In genomic region chr12:132342322-132342721, GRCh38 we compare ENCODE assay signal across 11 cellular contexts. TPM values are rescaled to one million over a fixed set of nuclear protein-coding genes. Genes with fewer than 3 reads are reported as not detected.
DNase-seq lines count a peak whose midpoint lies in the region; ATAC-seq and TF ChIP-seq lines count a peak whose summit lies in the region.
"Had no signal": no experiment of that assay in that cellular context is flagged by ENCODE, and none has a peak within 500 bp of the region (broad histone marks: within the 10 kb centered on the region; RNA-seq: fewer than 3 reads in every experiment).

No MANE protein-coding gene starts in this region.

- H3K27ac ChIP-seq in endodermal cell (ENCODE audit: low read depth, low read length) (no peak overlapping the region), thyroid gland (no peak overlapping the region), stomach (no peak overlapping the region)

- TF ChIP-seq POLR2A in thyroid gland (IDR thresholded peaks at IDR 0.05): no peak
- TF ChIP-seq POLR2A in stomach (IDR thresholded peaks at IDR 0.05): no peak

- peak overlapping the region; percentile 55 for H3K4me3 ChIP-seq in endodermal cell (ENCODE audit: low read length)
- no peak overlapping the region for H3K4me3 ChIP-seq in thyroid gland (replicated peaks in 1 of 3)
- no peak overlapping the region for H3K4me3 ChIP-seq in stomach

- no peaks in the 10 kb centered on the region for H3K27me3 ChIP-seq in endodermal cell (ENCODE audit: control insufficient read depth, insufficient read depth, low read length, poor library complexity, severe bottlenecking)
- no peaks in the 10 kb centered on the region for H3K27me3 ChIP-seq in thyroid gland
- peaks cover 0 to 85% (median 12%) of the 10 kb centered on the region in 3 donors for H3K27me3 ChIP-seq in stomach

- H3K9me3 ChIP-seq in endodermal cell (ENCODE audit: control insufficient read depth, low read length) (peaks cover 21% of the 10 kb centered on the region), thyroid gland (no peaks in the 10 kb centered on the region), stomach (no peaks in the 10 kb centered on the region)

- CTCF ChIA-PET in activated CD8-positive, alpha-beta T cell treated with anti-CD3 and anti-CD28 coated beads for 36 hours (lab: Charles Lee): interaction anchor here (0.7 kb wide), 1 partner anchor 58 kb away, joined by 3 read pairs; no protein-coding TSS in a partner anchor
- CTCF ChIA-PET in activated CD8-positive, alpha-beta T cell treated with anti-CD3 and anti-CD28 coated beads, Interleukin-2, amount 10 ng/mL, durations not matched to agents 7 days and 5 days (lab: Charles Lee): no interaction called here

- H3K27me3 Mint-ChIP-seq in activated CD8-positive, alpha-beta T cell treated with anti-CD3 and anti-CD28 coated beads for 36 hours: peaks cover 11% of the 10 kb centered on the region
- H3K27me3 Mint-ChIP-seq in activated CD8-positive, alpha-beta T cell treated with anti-CD3 and anti-CD28 coated beads, Interleukin-2, amount 10 ng/mL, durations not matched to agents 7 days and 5 days (ENCODE audit: low read depth): peaks cover 3% of the 10 kb centered on the region
- peaks cover 12% of the 10 kb centered on the region for H3K27me3 Mint-ChIP-seq in endodermal cell (ENCODE audit: insufficient read depth)

- H3K9ac ChIP-seq in endodermal cell (ENCODE audit: extremely low read depth, low read length, poor library complexity, severe bottlenecking): no peak overlapping the region

- H3K9me3 Mint-ChIP-seq in activated CD8-positive, alpha-beta T cell treated with anti-CD3 and anti-CD28 coated beads for 36 hours: peaks cover 3% of the 10 kb centered on the region
- H3K9me3 Mint-ChIP-seq in activated CD8-positive, alpha-beta T cell treated with anti-CD3 and anti-CD28 coated beads, Interleukin-2, amount 10 ng/mL, durations not matched to agents 7 days and 5 days (ENCODE audit: insufficient read depth): no peaks in the 10 kb centered on the region
- no peaks in the 10 kb centered on the region for H3K9me3 Mint-ChIP-seq in endodermal cell
- H3K9me3 Mint-ChIP-seq: activated CD4-positive, alpha-beta T cell treated with anti-CD3 and anti-CD28 coated beads, Interleukin-2, amount 10 ng/mL, durations not matched to agents 24 days and 14 days had no signal

- intact Hi-C loops in activated CD8-positive, alpha-beta T cell treated with anti-CD3 and anti-CD28 coated beads for 36 hours (cut with micrococcal nuclease): no loop called here
- intact Hi-C loops in thyroid gland (cut with DNase I) (loop anchor here (5.0 kb wide), 1 partner anchor 190 kb away; no protein-coding TSS in a partner anchor), stomach (cut with DNase I; ENCODE audit: low total_unique reads) (no loop called here)

- TF ChIP-seq CTCF in activated CD8-positive, alpha-beta T cell treated with anti-CD3 and anti-CD28 coated beads for 36 hours (IDR thresholded peaks at IDR 0.05): peak; percentile 40
- TF ChIP-seq CTCF in endodermal cell (conservative IDR thresholded peaks at IDR 0.05): peak; percentile 80
- peak in 4 of 6 experiments; percentile 46 to 67 (median 58) for TF ChIP-seq CTCF in thyroid gland (IDR thresholded peaks at IDR 0.05)
- TF ChIP-seq CTCF in stomach (IDR thresholded peaks at IDR 0.05): no peak

- POLR2A ChIA-PET in activated CD8-positive, alpha-beta T cell treated with anti-CD3 and anti-CD28 coated beads for 36 hours (lab: Charles Lee): interaction anchor here (0.7 kb wide), 1 partner anchor 86 kb away, joined by 3 read pairs; no protein-coding TSS in a partner anchor
- POLR2A ChIA-PET in activated CD8-positive, alpha-beta T cell treated with anti-CD3 and anti-CD28 coated beads, Interleukin-2, amount 10 ng/mL, durations not matched to agents 7 days and 5 days (lab: Charles Lee): no interaction called here

- DNase-seq in activated CD8-positive, alpha-beta T cell treated with anti-CD3 and anti-CD28 coated beads for 36 hours: peak; percentile 11
- no peak for DNase-seq in activated CD8-positive, alpha-beta T cell treated with anti-CD3 and anti-CD28 coated beads, Interleukin-2, amount 10 ng/mL, durations not matched to agents 7 days and 5 days
- DNase-seq in NOMO-1 (lab: John Stamatoyannopoulos, UW; ENCODE audit: unreplicated experiment in 2 of 2) (peak; percentile 71 to 75), endodermal cell (peak; percentile 89), thyroid gland (peak in 1 of 2 donors; percentile 22), stomach (no peak), NCI-H2081 (lab: John Stamatoyannopoulos, UW) (no peak)
- DNase-seq: activated CD4-positive, alpha-beta T cell treated with anti-CD3 and anti-CD28 coated beads, Interleukin-2, amount 10 ng/mL, durations not matched to agents 24 days and 14 days had no signal

- peaks cover 8% of the 10 kb centered on the region for H3K4me1 Mint-ChIP-seq in activated CD8-positive, alpha-beta T cell treated with anti-CD3 and anti-CD28 coated beads for 36 hours (ENCODE audit: low read depth)
- no peaks in the 10 kb centered on the region for H3K4me1 Mint-ChIP-seq in activated CD8-positive, alpha-beta T cell treated with anti-CD3 and anti-CD28 coated beads, Interleukin-2, amount 10 ng/mL, durations not matched to agents 7 days and 5 days (ENCODE audit: low read depth)
- no peaks in the 10 kb centered on the region for H3K4me1 Mint-ChIP-seq in endodermal cell
- H3K4me1 Mint-ChIP-seq: activated CD4-positive, alpha-beta T cell treated with anti-CD3 and anti-CD28 coated beads, Interleukin-2, amount 10 ng/mL, durations not matched to agents 24 days and 14 days had no signal

- H3K4me3 Mint-ChIP-seq in activated CD8-positive, alpha-beta T cell treated with anti-CD3 and anti-CD28 coated beads for 36 hours: no peak overlapping the region
- no peak overlapping the region for H3K4me3 Mint-ChIP-seq in activated CD8-positive, alpha-beta T cell treated with anti-CD3 and anti-CD28 coated beads, Interleukin-2, amount 10 ng/mL, durations not matched to agents 7 days and 5 days
- H3K4me3 Mint-ChIP-seq in endodermal cell: no peak overlapping the region
- H3K4me3 Mint-ChIP-seq: activated CD4-positive, alpha-beta T cell treated with anti-CD3 and anti-CD28 coated beads, Interleukin-2, amount 10 ng/mL, durations not matched to agents 24 days and 14 days; activated naive CD8-positive, alpha-beta T cell had no signal

- no peak for TF ChIP-seq EP300 in stomach (IDR thresholded peaks at IDR 0.05)

- no peaks in the 10 kb centered on the region for H3K36me3 ChIP-seq in endodermal cell (ENCODE audit: control insufficient read depth, insufficient read depth, low read length)
- no peaks in the 10 kb centered on the region for H3K36me3 ChIP-seq in thyroid gland
- no peaks in the 10 kb centered on the region for H3K36me3 ChIP-seq in stomach

- H3K36me3 Mint-ChIP-seq in activated CD8-positive, alpha-beta T cell treated with anti-CD3 and anti-CD28 coated beads for 36 hours (ENCODE audit: low read depth): no peaks in the 10 kb centered on the region
- no peaks in the 10 kb centered on the region for H3K36me3 Mint-ChIP-seq in activated CD8-positive, alpha-beta T cell treated with anti-CD3 and anti-CD28 coated beads, Interleukin-2, amount 10 ng/mL, durations not matched to agents 7 days and 5 days (ENCODE audit: low read depth)
- no peaks in the 10 kb centered on the region for H3K36me3 Mint-ChIP-seq in endodermal cell (ENCODE audit: low read depth)
- H3K36me3 Mint-ChIP-seq: activated naive CD8-positive, alpha-beta T cell had no signal

- H3K27ac Mint-ChIP-seq in activated CD8-positive, alpha-beta T cell treated with anti-CD3 and anti-CD28 coated beads for 36 hours: no peak overlapping the region
- H3K27ac Mint-ChIP-seq in activated CD8-positive, alpha-beta T cell treated with anti-CD3 and anti-CD28 coated beads, Interleukin-2, amount 10 ng/mL, durations not matched to agents 7 days and 5 days: no peak overlapping the region
- H3K27ac Mint-ChIP-seq in endodermal cell: no peak overlapping the region
- H3K27ac Mint-ChIP-seq: activated CD4-positive, alpha-beta T cell treated with anti-CD3 and anti-CD28 coated beads, Interleukin-2, amount 10 ng/mL, durations not matched to agents 24 days and 14 days; activated naive CD8-positive, alpha-beta T cell had no signal

- H3K4me1 ChIP-seq in endodermal cell (ENCODE audit: control insufficient read depth, insufficient read depth, low read length): no peaks in the 10 kb centered on the region
- no peaks in the 10 kb centered on the region for H3K4me1 ChIP-seq in thyroid gland
- H3K4me1 ChIP-seq in stomach: peaks cover 0 to 13% (median 4%) of the 10 kb centered on the region in 4 donors

- 62 to 84% methylated on average over 6 to 11 of the region's 11 CpGs for WGBS in endodermal cell (ENCODE audit: insufficient coverage in 1 of 2, insufficient read length in 1 of 2), 2 experiments
- WGBS in thyroid gland, 2 donors: 15 to 17% methylated on average over 4 to 7 of the region's 11 CpGs
- WGBS in stomach, 5 donors: 13 to 22% (median 20%) methylated on average over 6 to 11 of the region's 11 CpGs

- peak; percentile 58 for ATAC-seq in activated CD8-positive, alpha-beta T cell treated with anti-CD3 and anti-CD28 coated beads for 36 hours
- no peak for ATAC-seq in activated CD8-positive, alpha-beta T cell treated with anti-CD3 and anti-CD28 coated beads, Interleukin-2, amount 10 ng/mL, durations not matched to agents 7 days and 5 days
- ATAC-seq in GM21786 (IDR thresholded peaks at IDR 0.05; ENCODE audit: unreplicated experiment): no peak

RNA-seq across cellular contexts. Expression of gene GALNT9, which starts 12.9 kb away (rescaled TPM):
- total RNA-seq in activated CD8-positive, alpha-beta T cell treated with anti-CD3 and anti-CD28 coated beads for 36 hours: not detected
- not detected for total RNA-seq in activated CD8-positive, alpha-beta T cell treated with anti-CD3 and anti-CD28 coated beads, Interleukin-2, amount 10 ng/mL, durations not matched to agents 7 days and 5 days
- total RNA-seq in endodermal cell (under 1 TPM in 1 of 2 donors, not detected in 1; 0.13 TPM), thyroid gland (10 to 100 TPM in 2 of 4 donors, 1 to 10 TPM in 2; 2.2 to 29.2 (median 15.9) TPM), stomach (1 to 10 TPM in 1 of 5 donors, not detected in 4; 3.1 TPM)
- 0.21 TPM for polyA plus RNA-seq in endodermal cell (2013, experiment 1 of 2)
- not detected for polyA plus RNA-seq in endodermal cell (2013, experiment 2 of 2)
- under 1 TPM in 2 of 3 donors, not detected in 1; 0.15 to 0.19 TPM for polyA plus RNA-seq in stomach
- total RNA-seq: activated CD4-positive, alpha-beta T cell treated with anti-CD3 and anti-CD28 coated beads, Interleukin-2, amount 10 ng/mL, durations not matched to agents 24 days and 14 days; M059J had no signal

Comparison
In these comparisons a context has a peak if more than half of its experiments do, and no peak if none do; other contexts are left out.
1. DNase-seq: peak in activated CD8-positive, alpha-beta T cell treated with anti-CD3 and anti-CD28 coated beads for 36 hours (single experiment), NOMO-1 (2 of 2) and endodermal cell (single experiment); none in activated CD8-positive, alpha-beta T cell treated with anti-CD3 and anti-CD28 coated beads, Interleukin-2, amount 10 ng/mL, durations not matched to agents 7 days and 5 days (single experiment), stomach (single experiment) and NCI-H2081 (0 of 2).
2. CTCF ChIP-seq: peak in activated CD8-positive, alpha-beta T cell treated with anti-CD3 and anti-CD28 coated beads for 36 hours (single experiment), endodermal cell (single experiment) and thyroid gland (4 of 6); none in stomach (0 of 7).